ENCODE assay signal across 8 cellular contexts in the genomic region with DNA sequence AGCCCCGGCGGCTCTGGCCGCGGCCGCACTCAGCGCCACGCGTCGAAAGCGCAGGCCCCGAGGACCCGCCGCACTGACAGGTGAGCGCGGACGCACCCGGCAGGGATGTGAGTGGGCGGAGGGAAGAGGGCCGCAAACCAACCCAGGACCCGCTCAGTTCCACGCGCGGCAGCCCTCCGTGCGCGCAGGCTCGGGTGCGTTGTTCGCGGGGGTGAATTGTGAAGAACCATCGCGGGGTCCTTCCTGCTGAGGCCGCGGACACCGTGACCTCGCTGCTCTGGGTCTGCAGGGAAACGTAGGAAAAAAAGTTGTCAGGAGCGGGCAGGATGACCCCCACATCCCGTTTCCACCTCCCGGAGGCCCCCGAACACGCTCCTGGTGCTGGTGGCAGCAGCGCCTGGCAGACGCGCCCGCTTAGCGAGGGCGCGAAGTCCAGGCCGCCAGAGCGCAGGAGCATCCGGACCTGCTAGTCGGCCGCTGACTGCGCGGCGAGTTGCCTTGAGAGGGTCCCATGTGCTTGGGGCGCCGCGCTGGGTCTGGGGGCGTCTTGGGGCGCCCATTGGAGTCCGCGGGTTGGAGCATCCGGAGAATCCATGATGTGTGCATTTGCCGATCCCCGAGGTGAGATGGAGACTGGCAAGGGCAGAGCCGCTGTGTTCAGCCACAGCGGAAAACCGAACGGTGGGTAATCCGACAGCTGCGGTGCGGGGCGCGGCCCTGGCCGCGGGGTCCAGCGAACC. TPM values are rescaled to one million over a fixed set of nuclear protein-coding genes. Genes with fewer than 3 reads are reported as not detected.
DNase-seq lines count a peak whose midpoint lies in the region; ATAC-seq and TF ChIP-seq lines count a peak whose summit lies in the region.

No MANE protein-coding gene starts in this region.

- TF ChIP-seq CTCF in neural cell (IDR thresholded peaks at IDR 0.05; ENCODE audit: poor library complexity, severe bottlenecking), result no peak

- H3K27ac ChIP-seq in HUES64 (ENCODE audit: low read depth, low read length) (no peak overlapping the region), neural cell (ENCODE audit: low read length) (no peak overlapping the region)

- H3K9me3 ChIP-seq in HUES64 (ENCODE audit: insufficient read depth, low read depth, low read length), result no peaks in the 10 kb centered on the region
- H3K9me3 ChIP-seq in endocrine pancreas (ENCODE audit: control insufficient read depth, low read length), result no peaks in the 10 kb centered on the region
- H3K9me3 ChIP-seq in neural cell (ENCODE audit: low read length), result no peaks in the 10 kb centered on the region

- peak overlapping the region; percentile 30 for H3K4me2 ChIP-seq in neural cell (ENCODE audit: low read length)

- H3K4me1 ChIP-seq in HUES64 (ENCODE audit: insufficient read depth, low read length), result peaks cover 29% of the 10 kb centered on the region
- H3K4me1 ChIP-seq in endocrine pancreas (ENCODE audit: control insufficient read depth, insufficient read depth, low read length), result peaks cover 3% of the 10 kb centered on the region

- no peaks in the 10 kb centered on the region for H3K79me2 ChIP-seq in neural cell (replicated peaks; ENCODE audit: insufficient read depth, low read length)

- H3K27me3 ChIP-seq in HUES64 (ENCODE audit: insufficient read depth, low read length), result peaks cover 90% of the 10 kb centered on the region
- H3K27me3 ChIP-seq in endocrine pancreas (ENCODE audit: control insufficient read depth, insufficient read depth, low read length), result no peaks in the 10 kb centered on the region
- peaks cover 81% of the 10 kb centered on the region for H3K27me3 ChIP-seq in neural cell (ENCODE audit: insufficient read depth, low read depth, low read length)

- peak; percentile 34 for DNase-seq in AG08396 (ENCODE audit: low spot score)
- DNase-seq in HuH-7 (ENCODE audit: low spot score), result no peak
- no peak for DNase-seq in stimulated activated CD4-positive, alpha-beta T cell treated with anti-CD3 and anti-CD28 coated beads, Interleukin-2, amount 100 ng/mL, for 24 hours
- no peak for DNase-seq in DMS153 (lab: John Stamatoyannopoulos, UW)

- peak overlapping the region; percentile 62 for H3K4me3 ChIP-seq in HUES64 (ENCODE audit: low read length)
- H3K4me3 ChIP-seq in endocrine pancreas (ENCODE audit: control insufficient read depth, insufficient read depth, low read length), result no peak overlapping the region
- H3K4me3 ChIP-seq in neural cell (ENCODE audit: low read length), result peak overlapping the region; percentile 68

- H4K20me1 ChIP-seq in neural cell (ENCODE audit: insufficient read depth), result no peaks in the 10 kb centered on the region

- no peaks in the 10 kb centered on the region for H3F3A ChIP-seq in neural cell (ENCODE audit: insufficient read depth, low read length, poor library complexity, severe bottlenecking)

- H3K36me3 ChIP-seq in HUES64 (ENCODE audit: insufficient read depth, low read length), result peaks cover 3% of the 10 kb centered on the region; the same call in 1 of the 2 replicates
- H3K36me3 ChIP-seq in endocrine pancreas (ENCODE audit: control insufficient read depth, insufficient read depth, low read length), result no peaks in the 10 kb centered on the region
- no peaks in the 10 kb centered on the region for H3K36me3 ChIP-seq in neural cell (ENCODE audit: insufficient read depth, low read length)

- peak overlapping the region; percentile 44; the same call in 1 of the 2 replicates for H3K9ac ChIP-seq in HUES64 (ENCODE audit: low read depth, low read length)
- peak overlapping the region; percentile 22 for H3K9ac ChIP-seq in endocrine pancreas (ENCODE audit: control insufficient read depth, insufficient read depth, low read length)
- H3K9ac ChIP-seq in neural cell (ENCODE audit: low read length), result peak overlapping the region; percentile 23

- no peak for ATAC-seq in esophagus mucosa

- no peak overlapping the region for H2AFZ ChIP-seq in neural cell (ENCODE audit: low read depth, low read length)

- no peaks in the 10 kb centered on the region for H3K9me2 ChIP-seq in neural cell (ENCODE audit: insufficient read depth, low read length)

- under 1% methylated on average over 79 of the region's 79 CpGs for WGBS in HUES64

- TF ChIP-seq EP300 in neural cell (conservative IDR thresholded peaks at IDR 0.05; ENCODE audit: poor library complexity, severe bottlenecking), result no peak

- TF ChIP-seq RAD21 in neural cell (conservative IDR thresholded peaks at IDR 0.05), result no peak

TF ChIP-seq in neural cell, 6 proteins besides CTCF, POLR2A, EP300 and RAD21:
- TF ChIP-seq SMC3 (conservative IDR thresholded peaks at IDR 0.05; ENCODE audit: poor library complexity) (no peak), POLR2AphosphoS5 (IDR thresholded peaks at IDR 0.05) (no peak), MXI1 (conservative IDR thresholded peaks at IDR 0.05; ENCODE audit: poor library complexity, severe bottlenecking) (peak; percentile 31), TAF1 (IDR thresholded peaks at IDR 0.05; ENCODE audit: low read depth) (no peak), EZH2 (IDR thresholded peaks at IDR 0.05; ENCODE audit: borderline replicate concordance, insufficient read depth, low read length, poor library complexity, severe bottlenecking) (peak; percentile 67)
TF ChIP-seq in neural cell: peak in this region for 2.

RNA-seq across cellular contexts. Expression of gene GREM1, which starts 0.4 kb away (rescaled TPM):
- 4.2 TPM for polyA plus RNA-seq in HUES64 (2013, experiment 1 of 2)
- polyA plus RNA-seq in HUES64 (2013, experiment 2 of 2), result 6.0 TPM
- polyA plus RNA-seq in neural cell, result 0.16 and 0.40 TPM in 2 replicates
- polyA minus RNA-seq in neural cell, result not detected in 2 replicates
- total RNA-seq in esophagus mucosa, result 9.2 TPM
